ENCODE assay signal across 9 cellular contexts in genomic region chr17:28982191-28982793, GRCh38. TPM values are rescaled to one million over a fixed set of nuclear protein-coding genes. Genes with fewer than 3 reads are reported as not detected.
DNase-seq lines count a peak whose midpoint lies in the region; ATAC-seq, FAIRE-seq and TF ChIP-seq lines count a peak whose summit lies in the region.
"Had no signal": no experiment of that assay in that cellular context is flagged by ENCODE, and none has a peak within 500 bp of the region (broad histone marks: within the 10 kb centered on the region; RNA-seq: fewer than 3 reads in every experiment).

No MANE protein-coding gene starts in this region.

- peak; percentile 94 for FAIRE-seq in GM12891 (lab: Jason Lieb, UNC)

- WGBS in right cardiac atrium = 51% methylated on average over 9 of the region's 9 CpGs

- no peak for TF ChIP-seq POLR2A in GM12891 (IDR thresholded peaks at IDR 0.05; ENCODE audit: low read depth, low read length)

- DNase-seq in GM12891 (ENCODE audit: insufficient read length, low spot score) (peak; percentile 65), NCI-H2029 treated with DMSO at 0.1 percent for 48 hours (lab: John Stamatoyannopoulos, UW) (peak; percentile 34), activated T-cell treated with anti-CD3 and anti-CD28 coated beads for 48 hours (ENCODE audit: low read depth) (peak; percentile 11), right cardiac atrium (peak in 2 of 3 donors; percentile 32 to 43), NCI-H82 treated with DMSO at 0.1 percent for 48 hours (lab: John Stamatoyannopoulos, UW; ENCODE audit: unreplicated experiment) (no peak), cerebellum (ENCODE audit: low spot score) (no peak)

- H3K27ac ChIP-seq in right cardiac atrium (ENCODE audit: low read length) = peak overlapping the region; percentile 43
- H3K27ac ChIP-seq: epithelial cell of prostate had no signal

- no peak overlapping the region for H3K4me3 Mint-ChIP-seq in stimulated activated memory B cell treated with anti-CD40 and anti-IgM and Interleukin-4, amounts not matched to agents 10 μg/mL and 1 μg/mL and 100 μg/mL, for 72 hours

- ATAC-seq in right cardiac atrium (peak; percentile 38 to 58), HG02571 (IDR thresholded peaks at IDR 0.05; ENCODE audit: unreplicated experiment) (no peak)
- peak; percentile 72 for ATAC-seq in stimulated activated memory B cell treated with anti-CD40 and anti-IgM and Interleukin-4, amounts not matched to agents 10 μg/mL and 1 μg/mL and 100 μg/mL, for 72 hours

- H3K36me3 Mint-ChIP-seq in stimulated activated memory B cell treated with anti-CD40 and anti-IgM and Interleukin-4, amounts not matched to agents 10 μg/mL and 1 μg/mL and 100 μg/mL, for 72 hours = no peaks in the 10 kb centered on the region

- peaks cover 16% of the 10 kb centered on the region for H3K27me3 Mint-ChIP-seq in stimulated activated memory B cell treated with anti-CD40 and anti-IgM and Interleukin-4, amounts not matched to agents 10 μg/mL and 1 μg/mL and 100 μg/mL, for 72 hours

- peaks cover 21% of the 10 kb centered on the region for H3K4me1 Mint-ChIP-seq in stimulated activated memory B cell treated with anti-CD40 and anti-IgM and Interleukin-4, amounts not matched to agents 10 μg/mL and 1 μg/mL and 100 μg/mL, for 72 hours

- no peaks in the 10 kb centered on the region for H3K9me3 Mint-ChIP-seq in stimulated activated memory B cell treated with anti-CD40 and anti-IgM and Interleukin-4, amounts not matched to agents 10 μg/mL and 1 μg/mL and 100 μg/mL, for 72 hours

- H3K27ac Mint-ChIP-seq in stimulated activated memory B cell treated with anti-CD40 and anti-IgM and Interleukin-4, amounts not matched to agents 10 μg/mL and 1 μg/mL and 100 μg/mL, for 72 hours = peak overlapping the region; percentile 76

- no peaks in the 10 kb centered on the region for H3K9me3 ChIP-seq in right cardiac atrium (ENCODE audit: control insufficient read depth, low read length)

- H3K27me3 ChIP-seq in right cardiac atrium (ENCODE audit: control insufficient read depth, insufficient read depth) = no peaks in the 10 kb centered on the region

- H3K4me1 ChIP-seq in right cardiac atrium (ENCODE audit: control insufficient read depth, insufficient read depth, low read length) = no peaks in the 10 kb centered on the region

- intact Hi-C loops in right cardiac atrium (cut with DNase I) = no loop called here

- H3K4me3 ChIP-seq in right cardiac atrium (ENCODE audit: low read length) = no peak overlapping the region

TF ChIP-seq in GM12891, 5 proteins besides CTCF, POLR2A, EP300 and RAD21:
- TF ChIP-seq SPI1 (IDR thresholded peaks at IDR 0.05; ENCODE audit: low read depth, low read length) (peak; percentile 83), POU2F2 (IDR thresholded peaks at IDR 0.05; ENCODE audit: low read depth, low read length) (peak; percentile 45; the same call in 1 of the 2 replicates), TAF1 (IDR thresholded peaks at IDR 0.05; ENCODE audit: low read depth, low read length) (no peak)

RNA-seq across cellular contexts. Expression of gene SEZ6, which starts 23.5 kb away (rescaled TPM):
- 0.31 TPM for polyA plus RNA-seq in GM12891 (2012; ENCODE audit: low read depth, missing spikeins)
- total RNA-seq in right cardiac atrium (not detected), cerebellum (34.9 TPM)
- polyA plus RNA-seq in right cardiac atrium = not detected

RNA-seq across cellular contexts. Expression of gene PHF12, which starts 31.0 kb away (rescaled TPM):
- 20.6 TPM for polyA plus RNA-seq in GM12891 (2012; ENCODE audit: low read depth, missing spikeins)
- total RNA-seq in right cardiac atrium = 10 to 100 TPM; 20.8 to 25.4 (median 24.2) TPM
- polyA plus RNA-seq in right cardiac atrium = 10.8 TPM
- total RNA-seq in cerebellum = 27.5 TPM

Comparison
In these comparisons a context has a peak if more than half of its experiments do, and no peak if none do; other contexts are left out.
1. DNase-seq: peak in GM12891 (single experiment), NCI-H2029 treated with DMSO at 0.1 percent for 48 hours (single experiment), activated T-cell treated with anti-CD3 and anti-CD28 coated beads for 48 hours (single experiment) and right cardiac atrium (2 of 3); none in NCI-H82 treated with DMSO at 0.1 percent for 48 hours (single experiment) and cerebellum (single experiment).
2. RNA of gene SEZ6, which starts 23.5 kb away (total RNA-seq): 34.9 TPM in cerebellum (single experiment); not detected in right cardiac atrium; every median in the first group is over 10 times any median in the second.